ENCODE assay signal across 8 cellular contexts in the genomic region with DNA sequence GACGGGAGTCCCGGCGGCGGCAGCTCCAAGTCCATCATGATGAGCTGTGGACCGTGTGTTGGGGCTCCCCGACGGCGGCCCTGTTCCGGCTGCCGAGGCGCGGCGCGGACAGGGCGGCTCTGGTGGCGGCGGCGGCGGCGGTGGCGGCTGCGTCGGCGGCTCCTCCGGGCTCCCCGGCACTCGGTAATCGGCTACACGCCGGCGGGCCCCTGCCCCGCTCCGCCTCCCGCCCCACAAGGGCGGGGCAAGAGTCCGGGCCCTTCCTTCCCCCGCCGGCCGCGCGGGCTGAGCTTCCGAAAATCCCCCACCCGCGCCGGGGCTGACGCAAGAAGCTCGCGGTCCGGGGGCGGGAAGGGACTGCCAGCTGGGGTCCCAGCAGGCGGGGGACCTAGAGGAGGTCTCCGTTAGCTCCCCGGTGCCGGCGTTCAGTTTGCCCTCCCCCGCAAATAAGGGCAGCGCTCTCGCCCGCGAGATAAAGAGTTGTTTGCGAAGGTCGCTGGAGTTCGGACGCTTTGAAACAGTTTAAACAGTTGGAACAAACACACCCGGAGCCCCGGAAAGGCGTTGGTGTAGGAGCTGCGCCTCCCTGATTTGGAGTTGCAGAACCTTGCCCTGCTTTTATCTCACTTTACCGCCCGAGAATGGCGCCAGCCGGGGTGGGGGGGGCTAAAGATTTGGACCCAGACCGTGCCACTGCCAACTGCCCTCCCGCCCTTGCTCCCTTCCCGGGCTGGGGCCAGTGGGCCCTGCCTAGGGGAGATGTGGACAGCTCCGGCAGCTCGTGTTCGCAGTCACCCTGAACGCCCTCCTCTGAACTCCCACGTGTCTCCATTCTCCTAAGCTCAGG. TPM values are rescaled to one million over a fixed set of nuclear protein-coding genes. Genes with fewer than 3 reads are reported as not detected.
DNase-seq lines count a peak whose midpoint lies in the region; ATAC-seq and TF ChIP-seq lines count a peak whose summit lies in the region.

Gene NFE2L2, minus strand, starts transcription at position 189 of the 847 bp plus-strand sequence. Its CDS starts 151 bp downstream, at position 38.

- H3K36me3 ChIP-seq in breast epithelium: no peaks in the 10 kb centered on the region
- no peaks in the 10 kb centered on the region for H3K36me3 ChIP-seq in iPS-20b (ENCODE audit: insufficient read depth, low read depth, low read length)
- no peaks in the 10 kb centered on the region for H3K36me3 ChIP-seq in skeletal muscle tissue (ENCODE audit: control insufficient read depth in 3 of 3, insufficient read depth in 3 of 3, low read length in 3 of 3)

- H3K27ac ChIP-seq in breast epithelium: peak within 1 kb of the TSS; percentile 100
- H3K27ac ChIP-seq in iPS-20b (ENCODE audit: low read length): peak within 1 kb of the TSS; percentile 87
- H3K27ac ChIP-seq in skeletal muscle tissue (ENCODE audit: low read depth, low read length): peak within 1 kb of the TSS; percentile 100

- H3K9me3 ChIP-seq in breast epithelium (no peaks in the 10 kb centered on the region), iPS-20b (ENCODE audit: insufficient read depth, low read depth, low read length) (no peaks in the 10 kb centered on the region), skeletal muscle tissue (ENCODE audit: control insufficient read depth in 3 of 3, low read length in 3 of 3) (no peaks in the 10 kb centered on the region)

- POLR2A ChIA-PET in AG04449 (lab: Yijun Ruan, JAX): interaction anchor here (0.6 to 2.9 kb wide), 11 partner anchors 10 to 430 kb away, joined by 3 to 20 read pairs (median 5); partner anchors contain the start of genes AGPS and HNRNPA3

- peak; percentile 96 for TF ChIP-seq POLR2A in breast epithelium (IDR thresholded peaks at IDR 0.05)

- H3K9ac ChIP-seq in iPS-20b (ENCODE audit: low read depth, low read length): peak within 1 kb of the TSS; percentile 95
- H3K9ac ChIP-seq in skeletal muscle tissue (ENCODE audit: low read depth in 1 of 3, low read length in 3 of 3): peak within 1 kb of the TSS; percentile 95 to 99 (median 99)

- H3K4me1 ChIP-seq in breast epithelium (peaks cover 0 to 13% of the 10 kb centered on the region in 2 donors), iPS-20b (ENCODE audit: insufficient read depth, low read length) (peaks cover 16% of the 10 kb centered on the region; the same call in 1 of the 2 replicates), skeletal muscle tissue (ENCODE audit: control insufficient read depth in 3 of 3, insufficient read depth in 3 of 3, low read length in 3 of 3) (peaks cover 15 to 35% (median 27%) of the 10 kb centered on the region in 3 donors)

- H3K27me3 ChIP-seq in breast epithelium (no peaks in the 10 kb centered on the region), iPS-20b (ENCODE audit: insufficient read depth, low read length) (no peaks in the 10 kb centered on the region), skeletal muscle tissue (ENCODE audit: control insufficient read depth in 3 of 3, insufficient read depth in 3 of 3, low read length in 3 of 3) (no peaks in the 10 kb centered on the region)

- H3K4me3 ChIP-seq in AG04449 (ENCODE audit: low read depth, low read length): peak within 1 kb of the TSS; percentile 76
- H3K4me3 ChIP-seq in WI38 (ENCODE audit: low read depth, low read length): peak within 1 kb of the TSS; percentile 89
- peak within 1 kb of the TSS; percentile 75 to 99 (median 98) for H3K4me3 ChIP-seq in breast epithelium
- peak within 1 kb of the TSS; percentile 75 for H3K4me3 ChIP-seq in iPS-20b (ENCODE audit: low read length)
- H3K4me3 ChIP-seq in skeletal muscle tissue (ENCODE audit: low read length in 3 of 3): peak within 1 kb of the TSS; percentile 82 to 89 (median 83)

- TF ChIP-seq CTCF in AG04449 (IDR thresholded peaks at IDR 0.05; ENCODE audit: insufficient read depth, low read length, missing control alignments) (no peak), WI38 (IDR thresholded peaks at IDR 0.05; ENCODE audit: low read depth, low read length) (no peak), breast epithelium (IDR thresholded peaks at IDR 0.05) (peak in 1 of 3 donors; percentile 20)

- intact Hi-C loops in breast epithelium (cut with DNase I; ENCODE audit: low total_unique reads): loop anchor here (2.0 kb wide), 1 partner anchor 52 kb away; the partner anchor contains the start of gene HNRNPA3

- CTCF ChIA-PET in AG04449 (lab: Yijun Ruan, JAX): interaction anchor here (0.7 to 8.4 kb wide), 24 partner anchors 8 to 1125 kb away, joined by 3 to 70 read pairs (median 3); no protein-coding TSS in a partner anchor

- DNase-seq in AG04449 (ENCODE audit: low read depth, low spot score) (no peak), NCI-H2227 (lab: John Stamatoyannopoulos, UW; ENCODE audit: unreplicated experiment) (peak; percentile 97), breast epithelium (ENCODE audit: low spot score in 2 of 2) (peak; percentile 89 to 90)

- ATAC-seq in GM18873 (IDR thresholded peaks at IDR 0.05; ENCODE audit: low FRiP score, unreplicated experiment) (peak; percentile 46), HG03108 (IDR thresholded peaks at IDR 0.05; ENCODE audit: unreplicated experiment) (peak; percentile 65)

RNA-seq across cellular contexts. Expression of gene NFE2L2, which starts in this region (rescaled TPM):
- total RNA-seq in breast epithelium: 100 to 1,000 TPM in 2 of 3 donors, 10 to 100 TPM in 1; 63.8 to 133 (median 124) TPM
- 21.4 TPM for total RNA-seq in skeletal muscle tissue
